Comparison of ENCODE assay signal across 8 cellular contexts in the genomic region with DNA sequence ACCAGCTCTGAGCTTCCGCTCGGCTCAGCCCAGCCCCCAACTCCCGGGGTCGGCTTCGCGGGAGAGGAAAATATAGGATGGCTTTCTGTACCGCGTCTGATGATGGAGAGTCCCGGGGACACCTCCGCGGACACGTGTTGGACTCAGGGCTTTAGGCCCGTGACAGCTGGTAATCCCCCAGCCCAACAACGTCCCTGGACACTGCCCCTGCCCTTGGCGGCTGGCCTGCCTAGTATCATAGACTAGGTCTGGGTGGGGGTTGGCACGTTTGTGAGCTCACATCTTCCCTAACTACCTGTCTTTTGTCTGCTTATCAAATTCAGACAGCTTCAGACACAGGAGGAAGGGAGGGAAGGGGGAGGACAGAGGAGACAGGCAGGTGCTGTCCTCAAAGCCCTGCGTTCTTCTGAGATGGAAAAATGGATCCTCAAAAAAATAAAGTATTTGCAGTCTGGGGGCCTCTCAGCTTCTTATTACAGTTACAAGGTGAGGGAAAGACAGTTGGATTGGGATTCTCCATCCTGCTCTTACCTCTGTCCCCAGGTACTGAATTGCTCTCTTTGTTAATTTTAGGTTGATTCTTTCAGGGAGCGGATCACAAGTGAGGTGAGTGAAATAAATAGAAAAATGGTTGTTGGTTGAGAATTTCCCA. TPM values are rescaled to one million over a fixed set of nuclear protein-coding genes. Genes with fewer than 3 reads are reported as not detected.
DNase-seq lines count a peak whose midpoint lies in the region; ATAC-seq, FAIRE-seq and TF ChIP-seq lines count a peak whose summit lies in the region.

No MANE protein-coding gene starts in this region.

- 6% methylated on average over 17 of the region's 18 CpGs for WGBS in A549 (ENCODE audit: missing lambda C conversion rate)
- WGBS in GM23248 (ENCODE audit: low coverage in 1 of 2, low lambda C conversion rate in 2 of 2, missing lambda C conversion rate in 2 of 2), 2 experiments, result 10 to 11% methylated on average over 16 to 18 of the region's 18 CpGs
- WGBS in small intestine, 3 donors, result 5 to 7% (median 6%) methylated on average over 18 of the region's 18 CpGs

- H3K79me2 ChIP-seq in GM23248 (ENCODE audit: insufficient read depth), result peaks cover 66% of the 10 kb centered on the region

- no peak for DNase-seq in A549 (ENCODE audit: low read depth in 1 of 2, low spot score in 1 of 2)
- DNase-seq in GM23248, result peak; percentile 46
- no peak for DNase-seq in activated B cell treated with CpG ODN at 0.5 μM for 24 hours
- no peak for DNase-seq in right atrium auricular region (ENCODE audit: low spot score)
- no peak for DNase-seq in small intestine
- no peak for DNase-seq in T-helper 9 cell
- no peak for DNase-seq in HPDE6-E6E7 (ENCODE audit: extremely low spot score)

- peak overlapping the region; percentile 97 for H3K4me3 Mint-ChIP-seq in activated B cell treated with CpG ODN at 0.5 μM for 24 hours

- H4K20me1 ChIP-seq in GM23248 (ENCODE audit: insufficient read depth), result no peaks in the 10 kb centered on the region

- ATAC-seq in A549 (peak; percentile 2 to 42; a peak in 2 of 6 replicates), activated B cell treated with CpG ODN at 0.5 μM for 24 hours (ENCODE audit: low read depth) (no peak), HG02610 (IDR thresholded peaks at IDR 0.05; ENCODE audit: unreplicated experiment) (no peak)

- H3K27me3 ChIP-seq in GM23248 (replicated peaks; ENCODE audit: insufficient read depth), result no peaks in the 10 kb centered on the region
- no peaks in the 10 kb centered on the region for H3K27me3 ChIP-seq in right atrium auricular region
- H3K27me3 ChIP-seq in small intestine (ENCODE audit: control insufficient read depth in 2 of 2, insufficient read depth in 2 of 2, low read length in 2 of 2), result no peaks in the 10 kb centered on the region

- no peaks in the 10 kb centered on the region for H3K27me3 Mint-ChIP-seq in activated B cell treated with CpG ODN at 0.5 μM for 24 hours

- no peak for TF ChIP-seq EP300 in A549 (IDR thresholded peaks at IDR 0.05)

- H3K4me1 ChIP-seq in A549, result peaks cover 22% of the 10 kb centered on the region
- H3K4me1 ChIP-seq in GM23248 (ENCODE audit: insufficient read depth), result peaks cover 17% of the 10 kb centered on the region
- H3K4me1 ChIP-seq in right atrium auricular region, result peaks cover 0 to 22% of the 10 kb centered on the region in 2 donors
- H3K4me1 ChIP-seq in small intestine (ENCODE audit: control insufficient read depth in 2 of 2, insufficient read depth in 1 of 2, low read depth in 1 of 2, low read length in 1 of 2), result peaks cover 0 to 6% of the 10 kb centered on the region in 2 donors

- CTCF ChIA-PET in A549 (lab: Yijun Ruan, JAX), result interaction anchor here (1.0 to 6.4 kb wide), 13 partner anchors 10 to 164 kb away, joined by 3 to 81 read pairs (median 8); a partner anchor contains a TSS
- CTCF ChIA-PET in activated B cell treated with CpG ODN at 0.5 μM for 24 hours (lab: Charles Lee), result interaction anchor here (1.3 to 4.1 kb wide), 4 partner anchors 10 to 256 kb away, joined by 4 to 27 read pairs (median 14); a partner anchor contains a TSS

- peaks cover 51% of the 10 kb centered on the region for H3K36me3 Mint-ChIP-seq in activated B cell treated with CpG ODN at 0.5 μM for 24 hours (ENCODE audit: low read depth)

- no peaks in the 10 kb centered on the region for H3K9me3 ChIP-seq in A549
- no peaks in the 10 kb centered on the region for H3K9me3 ChIP-seq in GM23248 (ENCODE audit: low read depth)
- H3K9me3 ChIP-seq in right atrium auricular region, result no peaks in the 10 kb centered on the region
- H3K9me3 ChIP-seq in small intestine (ENCODE audit: control insufficient read depth, low read depth), result no peaks in the 10 kb centered on the region

- H3K27ac ChIP-seq in A549 (peak overlapping the region; percentile 95 to 96), GM23248 (peak overlapping the region; percentile 79), right atrium auricular region (peak overlapping the region; percentile 85 to 89), small intestine (ENCODE audit: low read depth in 1 of 2, low read length in 1 of 2) (peak overlapping the region; percentile 66 to 98)

- no peak for TF ChIP-seq POLR2A in A549 (IDR thresholded peaks at IDR 0.05; ENCODE audit: low read length)

- H3K36me3 ChIP-seq in GM23248 (ENCODE audit: low read depth) (peaks cover 12% of the 10 kb centered on the region), right atrium auricular region (peaks cover 31% of the 10 kb centered on the region), small intestine (ENCODE audit: control insufficient read depth in 2 of 2, insufficient read depth in 2 of 2, low read length in 2 of 2) (peaks cover 5 to 7% of the 10 kb centered on the region in 2 donors)

- no peaks in the 10 kb centered on the region for H3K9me2 ChIP-seq in GM23248 (ENCODE audit: insufficient read depth)

- POLR2A ChIA-PET in A549 (lab: Yijun Ruan, JAX), result interaction anchor here (0.6 to 2.3 kb wide), 5 partner anchors 9 to 164 kb away, joined by 3 to 30 read pairs (median 5); a partner anchor contains a TSS
- POLR2A ChIA-PET in activated B cell treated with CpG ODN at 0.5 μM for 24 hours (lab: Charles Lee), result interaction anchor here (0.6 to 6.8 kb wide), 25 partner anchors 9 to 565 kb away, joined by 3 to 115 read pairs (median 5); a partner anchor contains a TSS

- TF ChIP-seq CTCF in A549 (IDR thresholded peaks at IDR 0.05) (no peak), activated B cell treated with CpG ODN at 0.5 μM for 24 hours (IDR thresholded peaks at IDR 0.05) (no peak), right atrium auricular region (IDR thresholded peaks at IDR 0.05) (no peak)

- H2AFZ ChIP-seq in GM23248, result peak overlapping the region; percentile 98

- H3K4me1 Mint-ChIP-seq in activated B cell treated with CpG ODN at 0.5 μM for 24 hours, result peaks cover 24% of the 10 kb centered on the region

- peak overlapping the region; percentile 94 for H3K4me3 ChIP-seq in A549
- H3K4me3 ChIP-seq in GM23248, result peak overlapping the region; percentile 94
- peak overlapping the region; percentile 75 to 93 for H3K4me3 ChIP-seq in right atrium auricular region
- H3K4me3 ChIP-seq in small intestine (ENCODE audit: low read depth in 1 of 2, low read length in 2 of 2), result peak overlapping the region; percentile 78 to 84

- intact Hi-C loops in activated B cell treated with CpG ODN at 0.5 μM for 24 hours (cut with micrococcal nuclease), result loop anchor here (1.0 to 5.0 kb wide), 6 partner anchors 10 to 648 kb away; a partner anchor contains a TSS

- peak overlapping the region; percentile 87 for H3K4me2 ChIP-seq in A549
- peak overlapping the region; percentile 99 for H3K4me2 ChIP-seq in GM23248 (ENCODE audit: unreplicated experiment)

- in situ Hi-C loops in GM23248 (cut with MboI), result no loop called here

- peaks cover 5% of the 10 kb centered on the region; the same call in 1 of the 2 replicates for H3F3A ChIP-seq in GM23248 (ENCODE audit: insufficient read depth)

- H3K27ac Mint-ChIP-seq in activated B cell treated with CpG ODN at 0.5 μM for 24 hours, result peak overlapping the region; percentile 99

- H3K9ac ChIP-seq in GM23248, result peak overlapping the region; percentile 97

- no peak for FAIRE-seq in A549 (lab: Jason Lieb, UNC)
- no peak for FAIRE-seq in small intestine (lab: Jason Lieb, UNC)

- no peak for TF ChIP-seq RAD21 in A549 (conservative IDR thresholded peaks at IDR 0.05 in 1 of 2, IDR thresholded peaks at IDR 0.05 in 1 of 2)

- no peaks in the 10 kb centered on the region for H3K9me3 Mint-ChIP-seq in activated B cell treated with CpG ODN at 0.5 μM for 24 hours

RNA-seq across cellular contexts. Expression of a gene that starts 0.7 kb away (rescaled TPM):
- polyA plus RNA-seq in A549 (2011; rRNA removed), result 220 and 257 TPM in 2 replicates
- polyA plus RNA-seq in A549 (2012; cell fraction: cytosol; rRNA removed), result 154 and 183 TPM in 2 replicates
- polyA plus RNA-seq in A549 (2012; cell fraction: nucleus; rRNA removed), result 73.7 and 94.4 TPM in 2 replicates
- 214 to 241 TPM (median 223 TPM) in 3 replicates for polyA plus RNA-seq in A549 (2017; fragmentation: RNase III; extraction: RNeasy Plus Mini Kit Qiagen cat#74134 plus additional on column Dnase treatment)
- 86.9 and 88.4 TPM in 2 replicates for polyA minus RNA-seq in A549 (2011; rRNA and poly(A)+ RNA removed)
- 88.1 and 104 TPM in 2 replicates for total RNA-seq in GM23248 (2014; rRNA removed; shearing (Covaris generic))
- 170 and 176 TPM in 2 replicates for polyA plus RNA-seq in GM23248 (2016; fragmentation: Nextera tagmentation; extraction: Ambion mirVana)
- 136 and 141 TPM in 2 replicates for total RNA-seq in activated B cell treated with CpG ODN at 0.5 μM for 24 hours
- 10 to 100 TPM; 63.8 to 66.1 TPM for total RNA-seq in right atrium auricular region
- 10 to 100 TPM; 49.9 to 93.0 (median 55.9) TPM for polyA plus RNA-seq in small intestine

RNA-seq across cellular contexts. Expression of a gene that starts 9.8 kb away (rescaled TPM):
- polyA plus RNA-seq in A549 (2011; rRNA removed) (125 and 138 TPM in 2 replicates), A549 (2017; fragmentation: RNase III; extraction: RNeasy Plus Mini Kit Qiagen cat#74134 plus additional on column Dnase treatment) (98.9 to 103 TPM (median 99.8 TPM) in 3 replicates), GM23248 (2016; fragmentation: Nextera tagmentation; extraction: Ambion mirVana) (105 and 117 TPM in 2 replicates), small intestine (10 to 100 TPM; 73.5 to 96.8 (median 82.3) TPM)
- 65.3 and 75.2 TPM in 2 replicates for polyA plus RNA-seq in A549 (2012; cell fraction: cytosol; rRNA removed)
- polyA plus RNA-seq in A549 (2012; cell fraction: nucleus; rRNA removed), result 34.2 and 46.6 TPM in 2 replicates
- polyA minus RNA-seq in A549 (2011; rRNA and poly(A)+ RNA removed), result 53.0 and 74.3 TPM in 2 replicates
- 134 and 191 TPM in 2 replicates for total RNA-seq in GM23248 (2014; rRNA removed; shearing (Covaris generic))
- total RNA-seq in activated B cell treated with CpG ODN at 0.5 μM for 24 hours (113 and 118 TPM in 2 replicates), right atrium auricular region (100 to 1,000 TPM in 1 of 2 donors, 10 to 100 TPM in 1; 67.9 to 105 TPM)

RNA-seq across cellular contexts. Expression of a gene that starts 10.5 kb away (rescaled TPM):
- polyA plus RNA-seq in A549 (2011; rRNA removed) (2.7 and 3.0 TPM in 2 replicates), A549 (2017; fragmentation: RNase III; extraction: RNeasy Plus Mini Kit Qiagen cat#74134 plus additional on column Dnase treatment) (1.7 to 1.9 TPM (median 1.8 TPM) in 3 replicates), GM23248 (2016; fragmentation: Nextera tagmentation; extraction: Ambion mirVana) (0.09 and 0.14 TPM in 2 replicates), small intestine (1 to 10 TPM in 2 of 3 donors, under 1 TPM in 1; 0.54 to 1.3 (median 1.1) TPM)
- polyA plus RNA-seq in A549 (2012; cell fraction: cytosol; rRNA removed), result 1.7 and 2.1 TPM in 2 replicates
- polyA plus RNA-seq in A549 (2012; cell fraction: nucleus; rRNA removed), result 7.0 and 9.8 TPM in 2 replicates
- 4.1 and 4.9 TPM in 2 replicates for polyA minus RNA-seq in A549 (2011; rRNA and poly(A)+ RNA removed)
- total RNA-seq in GM23248 (2014; rRNA removed; shearing (Covaris generic)), result 0.13 and 0.22 TPM in 2 replicates
- total RNA-seq in activated B cell treated with CpG ODN at 0.5 μM for 24 hours (2.0 and 3.9 TPM in 2 replicates), right atrium auricular region (under 1 TPM in 1 of 2 donors, not detected in 1; 0.55 TPM)

RNA-seq across cellular contexts. Expression of a gene that starts 17.1 kb away (rescaled TPM):
- polyA plus RNA-seq in A549 (2011; rRNA removed) (1.4 and 1.6 TPM in 2 replicates), A549 (2017; fragmentation: RNase III; extraction: RNeasy Plus Mini Kit Qiagen cat#74134 plus additional on column Dnase treatment) (0.79 to 1.1 TPM (median 0.97 TPM) in 3 replicates), GM23248 (2016; fragmentation: Nextera tagmentation; extraction: Ambion mirVana) (0.05 TPM in 1 of 2 replicates, not detected in the other), small intestine (10 to 100 TPM in 1 of 3 donors, 1 to 10 TPM in 2; 1.3 to 30.0 (median 3.0) TPM)
- 0.81 and 1.1 TPM in 2 replicates for polyA plus RNA-seq in A549 (2012; cell fraction: cytosol; rRNA removed)
- polyA plus RNA-seq in A549 (2012; cell fraction: nucleus; rRNA removed), result 7.0 and 9.5 TPM in 2 replicates
- 0.66 and 0.73 TPM in 2 replicates for polyA minus RNA-seq in A549 (2011; rRNA and poly(A)+ RNA removed)
- total RNA-seq in GM23248 (2014; rRNA removed; shearing (Covaris generic)), result 0.13 TPM in 1 of 2 replicates, not detected in the other
- total RNA-seq in activated B cell treated with CpG ODN at 0.5 μM for 24 hours (0.64 and 1.4 TPM in 2 replicates), right atrium auricular region (10 to 100 TPM in 1 of 2 donors, 1 to 10 TPM in 1; 7.8 to 10.3 TPM)

RNA-seq across cellular contexts. Expression of a gene that starts 35.2 kb away (rescaled TPM):
- polyA plus RNA-seq in A549 (2011; rRNA removed), result 0.06 and 0.07 TPM in 2 replicates
- polyA plus RNA-seq in A549 (2012; cell fraction: cytosol; rRNA removed), result 0.04 TPM in 2 replicates
- polyA plus RNA-seq in A549 (2012; cell fraction: nucleus; rRNA removed), result not detected in 2 replicates
- 0.10 to 0.47 TPM (median 0.17 TPM) in 3 replicates for polyA plus RNA-seq in A549 (2017; fragmentation: RNase III; extraction: RNeasy Plus Mini Kit Qiagen cat#74134 plus additional on column Dnase treatment)
- not detected in 2 replicates for polyA minus RNA-seq in A549 (2011; rRNA and poly(A)+ RNA removed)
- not detected in 2 replicates for total RNA-seq in GM23248 (2014; rRNA removed; shearing (Covaris generic))
- 0.14 and 0.71 TPM in 2 replicates for polyA plus RNA-seq in GM23248 (2016; fragmentation: Nextera tagmentation; extraction: Ambion mirVana)
- total RNA-seq in activated B cell treated with CpG ODN at 0.5 μM for 24 hours, result not detected in 2 replicates
- under 1 TPM in 1 of 2 donors, not detected in 1; 0.16 TPM for total RNA-seq in right atrium auricular region
- polyA plus RNA-seq in small intestine, result under 1 TPM in 1 of 3 donors, not detected in 2; 0.52 TPM

Comparison
In these comparisons a context has a peak if more than half of its experiments do, and no peak if none do; other contexts are left out.
1. ATAC-seq: peak in A549 (2 of 2); none in activated B cell treated with CpG ODN at 0.5 μM for 24 hours (single experiment) and HG02610 (single experiment).
2. Peak in every context shown above with its lines, with median percentiles within 50 percentile points of each other: H3K27ac ChIP-seq and H3K4me3 ChIP-seq.